8 cellular contexts compared by ENCODE assay signal in genomic region chr5:149564542-149565140, GRCh38. TPM values are rescaled to one million over a fixed set of nuclear protein-coding genes. Genes with fewer than 3 reads are reported as not detected.
A peak's percentile ranks its signal among the peaks of the same experiment; 100 is the strongest.
DNase-seq lines count a peak whose midpoint lies in the region; ATAC-seq, FAIRE-seq and TF ChIP-seq lines count a peak whose summit lies in the region.
"Not testable (repeated sequence)": the region's sequence is repeated elsewhere in the genome, so short reads cannot be mapped to it uniquely, and the experiment has no call there.

No MANE protein-coding gene starts in this region.

- H3K4me3 ChIP-seq in HEK293 (ENCODE audit: low read depth, low read length); fibroblast of villous mesenchyme (ENCODE audit: low read depth, low read length): not testable (repeated sequence)

- not testable (repeated sequence) for H3K27me3 Mint-ChIP-seq in activated T-cell treated with anti-CD3 and anti-CD28 coated beads, Interleukin-2, amount 50 U/mL, for 72 hours (ENCODE audit: low read depth); nephron progenitor cell (ENCODE audit: low read depth, poor library complexity)

- CTCF ChIA-PET in HEK293 (lab: Yijun Ruan, JAX), result interaction anchor here (0.5 to 3.6 kb wide), 38 partner anchors 9 to 832 kb away, joined by 3 to 30 read pairs (median 4); partner anchors contain the start of gene ARHGEF37

- TF ChIP-seq CTCF in HEK293 (tag by site-specific recombination; IDR thresholded peaks at IDR 0.05) (peak; percentile 78), fibroblast of villous mesenchyme (IDR thresholded peaks at IDR 0.05; ENCODE audit: insufficient read depth, low read depth, low read length) (peak; percentile 62), nephron progenitor cell (IDR thresholded peaks at IDR 0.05) (peak; percentile 62)

- peaks cover 31% of the 10 kb centered on the region for H3K4me1 Mint-ChIP-seq in activated T-cell treated with anti-CD3 and anti-CD28 coated beads, Interleukin-2, amount 50 U/mL, for 72 hours (ENCODE audit: low read depth)
- H3K4me1 Mint-ChIP-seq in nephron progenitor cell, result peaks cover 30% of the 10 kb centered on the region

- not testable (repeated sequence) for H3K9me3 Mint-ChIP-seq in activated T-cell treated with anti-CD3 and anti-CD28 coated beads, Interleukin-2, amount 50 U/mL, for 72 hours; nephron progenitor cell

- H3K27ac ChIP-seq in HEK293 (ENCODE audit: extremely low read depth, low read depth, low read length), result not testable (repeated sequence)

- H3K36me3 Mint-ChIP-seq in activated T-cell treated with anti-CD3 and anti-CD28 coated beads, Interleukin-2, amount 50 U/mL, for 72 hours (ENCODE audit: insufficient read depth in 2 of 2); nephron progenitor cell (ENCODE audit: low read depth): not testable (repeated sequence)

- not testable (repeated sequence) for H3K27ac Mint-ChIP-seq in activated T-cell treated with anti-CD3 and anti-CD28 coated beads, Interleukin-2, amount 50 U/mL, for 72 hours; nephron progenitor cell

- not testable (repeated sequence) for H3K9me3 ChIP-seq in HEK293 (ENCODE audit: control insufficient read depth, insufficient read depth, low read depth, low read length)

- ATAC-seq in activated T-cell treated with anti-CD3 and anti-CD28 coated beads, Interleukin-2, amount 50 U/mL, for 72 hours (replicated peaks in 1 of 2), result peak; percentile 90

- FAIRE-seq in GM12892 (lab: Jason Lieb, UNC), result peak; percentile 95

- not testable (repeated sequence) for H3K4me3 Mint-ChIP-seq in activated T-cell treated with anti-CD3 and anti-CD28 coated beads, Interleukin-2, amount 50 U/mL, for 72 hours; nephron progenitor cell

- POLR2A ChIA-PET in HEK293 (lab: Yijun Ruan, JAX), result interaction anchor here (1.0 kb wide), 1 partner anchor 54 kb away, joined by 3 read pairs; no protein-coding TSS in a partner anchor

- H3K4me1 ChIP-seq in HEK293 (ENCODE audit: control insufficient read depth, insufficient read depth, low read length), result not testable (repeated sequence)

- not testable (repeated sequence) for H3K36me3 ChIP-seq in HEK293 (ENCODE audit: control insufficient read depth in 2 of 2, insufficient read depth in 1 of 2, low read length in 2 of 2)

- peak; percentile 85 for DNase-seq in A172 (ENCODE audit: low spot score)
- DNase-seq in GM12892 (ENCODE audit: insufficient read length), result peak; percentile 34
- peak; percentile 2 for DNase-seq in KG1 (lab: John Stamatoyannopoulos, UW)
- DNase-seq in NOMO-1 treated with DMSO at 0.1 percent for 48 hours (lab: John Stamatoyannopoulos, UW; ENCODE audit: unreplicated experiment), result peak; percentile 76
- DNase-seq in activated T-cell treated with anti-CD3 and anti-CD28 coated beads, Interleukin-2, amount 50 U/mL, for 72 hours, result peak in 1 of 2 donors; percentile 10
- DNase-seq in fibroblast of villous mesenchyme (ENCODE audit: low read depth), result peak; percentile 87
- peak; percentile 28 for DNase-seq in nephron progenitor cell

- not testable (repeated sequence) for TF ChIP-seq POLR2A in GM12892 (IDR thresholded peaks at IDR 0.05; ENCODE audit: low read depth, low read length)

TF ChIP-seq in HEK293, 187 proteins besides CTCF, POLR2A, EP300 and RAD21:
- TF ChIP-seq PRDM10 (tag by site-specific recombination; IDR thresholded peaks at IDR 0.05) (peak; percentile 42), ZNF510 (tag by site-specific recombination; IDR thresholded peaks at IDR 0.05; ENCODE audit: insufficient replicate concordance) (peak; percentile 91), ZNF600 (tag by site-specific recombination; IDR thresholded peaks at IDR 0.05) (peak; percentile 98), SP7 (tag by site-specific recombination; IDR thresholded peaks at IDR 0.05) (0 out of 2 replicates have a peak, but pooled peaks have one; percentile 27), ZEB2 (tag by site-specific recombination; IDR thresholded peaks at IDR 0.05) (0 out of 2 replicates have a peak, but pooled peaks have one; percentile 18), ZNF654 (tag by site-specific recombination; IDR thresholded peaks at IDR 0.05; ENCODE audit: low read depth) (peak; percentile 94), PRDM1 (tag by site-specific recombination; IDR thresholded peaks at IDR 0.05) (peak; percentile 41; the same call in 1 of the 2 replicates), ZNF580 (tag by site-specific recombination; IDR thresholded peaks at IDR 0.05) (peak; percentile 60; the same call in 1 of the 2 replicates), ZNF76 (tag by site-specific recombination; IDR thresholded peaks at IDR 0.05; ENCODE audit: borderline replicate concordance, low read depth) (peak; percentile 29; the same call in 1 of the 2 replicates)

RNA-seq across cellular contexts. Expression of gene CSNK1A1, which starts 13.4 kb away (rescaled TPM):
- 354 and 416 TPM in 2 replicates for total RNA-seq in A172 (2014; rRNA removed; shearing (Covaris generic))
- 69.0 TPM for polyA plus RNA-seq in GM12892 (2012; ENCODE audit: missing spikeins)
- 100 to 1,000 TPM; 176 to 209 TPM for total RNA-seq in activated T-cell treated with anti-CD3 and anti-CD28 coated beads, Interleukin-2, amount 50 U/mL, for 72 hours
- 386 and 487 TPM in 2 replicates for total RNA-seq in fibroblast of villous mesenchyme

RNA-seq across cellular contexts. Expression of gene ARHGEF37, which starts 16.7 kb away (rescaled TPM):
- total RNA-seq in A172 (2014; rRNA removed; shearing (Covaris generic)), result 0.69 and 1.6 TPM in 2 replicates
- 0.61 TPM for polyA plus RNA-seq in GM12892 (2012; ENCODE audit: missing spikeins)
- 1 to 10 TPM; 1.6 to 3.7 TPM for total RNA-seq in activated T-cell treated with anti-CD3 and anti-CD28 coated beads, Interleukin-2, amount 50 U/mL, for 72 hours
- total RNA-seq in fibroblast of villous mesenchyme, result 0.43 and 0.64 TPM in 2 replicates
